Comparison of ENCODE assay signal across 9 cellular contexts in genomic region chr6:51892339-51892738, GRCh38.
"Had no signal": no experiment of that assay in that cellular context is flagged by ENCODE, and none has a peak within 500 bp of the region (broad histone marks: within the 10 kb centered on the region; RNA-seq: fewer than 3 reads in every experiment).

No MANE protein-coding gene starts in this region.

- DNase-seq: H9, HCEC 1CT, IMR-90 had no signal

- H3K9ac ChIP-seq: KMS-11 had no signal

- FAIRE-seq: H1, H54, HTR-8/SVneo, K562 had no signal

- H3K4me2 ChIP-seq: GM23338, KMS-11 had no signal

- H3K27ac ChIP-seq: KMS-11 had no signal

- ATAC-seq: GM23338, K562 had no signal

- H3K4me3 ChIP-seq: GM23338, K562 had no signal
